Comparison of ENCODE assay signal across 1 cellular context in the genomic region with DNA sequence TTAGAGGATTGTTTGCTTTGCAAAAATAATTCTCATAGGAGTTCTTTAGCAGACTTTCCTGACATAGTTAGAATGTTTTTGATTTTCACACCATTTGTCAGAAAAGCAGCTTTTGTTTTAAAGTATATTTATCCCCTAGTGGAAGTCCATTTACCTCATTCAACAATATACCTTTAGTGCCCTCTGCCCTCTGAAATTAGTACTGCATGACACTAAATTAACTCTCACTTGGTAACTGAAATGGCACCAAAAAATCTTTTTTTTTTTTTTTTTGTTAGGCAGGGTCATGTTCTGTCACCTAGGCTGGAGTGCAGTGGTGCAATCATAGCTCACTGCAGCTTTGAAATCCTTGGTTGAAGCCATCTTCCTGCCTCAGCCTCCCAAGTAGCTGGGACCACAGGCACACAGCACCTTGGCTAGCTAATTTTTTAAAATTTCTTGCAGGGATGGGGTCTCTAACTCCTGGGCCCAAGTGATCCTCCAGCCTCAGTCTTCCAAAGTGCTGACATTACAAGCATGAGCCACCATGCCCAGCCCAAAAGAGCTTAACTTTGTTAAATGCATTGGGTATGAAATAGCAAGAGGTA.
TF ChIP-seq lines count a peak whose summit lies in the region.

No MANE protein-coding gene starts in this region.

TF ChIP-seq in K562, 482 proteins besides CTCF, POLR2A, EP300 and RAD21:
- TF ChIP-seq SMC3 (conservative IDR thresholded peaks at IDR 0.05; ENCODE audit: insufficient read depth, low read depth, low read length) = peak; percentile 65; the same call in 1 of the 2 replicates
- TF ChIP-seq ZNF384 (IDR thresholded peaks at IDR 0.05; ENCODE audit: low read depth, low read length) = peak; percentile 52; the same call in 1 of the 2 replicates
- TF ChIP-seq, protein P1, sequence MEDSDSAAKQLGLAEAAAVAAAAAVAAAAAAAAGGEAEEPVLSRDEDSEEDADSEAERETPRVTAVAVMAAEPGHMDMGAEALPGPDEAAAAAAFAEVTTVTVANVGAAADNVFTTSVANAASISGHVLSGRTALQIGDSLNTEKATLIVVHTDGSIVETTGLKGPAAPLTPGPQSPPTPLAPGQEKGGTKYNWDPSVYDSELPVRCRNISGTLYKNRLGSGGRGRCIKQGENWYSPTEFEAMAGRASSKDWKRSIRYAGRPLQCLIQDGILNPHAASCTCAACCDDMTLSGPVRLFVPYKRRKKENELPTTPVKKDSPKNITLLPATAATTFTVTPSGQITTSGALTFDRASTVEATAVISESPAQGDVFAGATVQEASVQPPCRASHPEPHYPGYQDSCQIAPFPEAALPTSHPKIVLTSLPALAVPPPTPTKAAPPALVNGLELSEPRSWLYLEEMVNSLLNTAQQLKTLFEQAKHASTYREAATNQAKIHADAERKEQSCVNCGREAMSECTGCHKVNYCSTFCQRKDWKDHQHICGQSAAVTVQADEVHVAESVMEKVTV (CRISPR knock-in tag; IDR thresholded peaks at IDR 0.05) = peak; percentile 60
- no peak for TF ChIP-seq ZNF785 (CRISPR knock-in tag; IDR thresholded peaks at IDR 0.05)
